ENCODE assay signal across 14 cellular contexts in genomic region chr13:99555149-99555548, GRCh38. TPM values are rescaled to one million over a fixed set of nuclear protein-coding genes. Genes with fewer than 3 reads are reported as not detected.
DNase-seq lines count a peak whose midpoint lies in the region; ATAC-seq, FAIRE-seq and TF ChIP-seq lines count a peak whose summit lies in the region.
"Had no signal": no experiment of that assay in that cellular context is flagged by ENCODE, and none has a peak within 500 bp of the region (broad histone marks: within the 10 kb centered on the region; RNA-seq: fewer than 3 reads in every experiment).

No MANE protein-coding gene starts in this region.

- peaks cover 93% of the 10 kb centered on the region for H3K36me3 Mint-ChIP-seq in activated T-cell treated with anti-CD3 and anti-CD28 coated beads, Interleukin-2, amount 50 U/mL, for 24 hours (ENCODE audit: low read depth)
- H3K36me3 Mint-ChIP-seq in astrocyte (ENCODE audit: low read depth, unreplicated experiment) = peaks cover 19% of the 10 kb centered on the region

- 94% methylated on average over 5 of the region's 5 CpGs for WGBS in smooth muscle cell (ENCODE audit: low lambda C conversion rate)

- H3K27me3 Mint-ChIP-seq in activated T-cell treated with anti-CD3 and anti-CD28 coated beads, Interleukin-2, amount 50 U/mL, for 24 hours = no peaks in the 10 kb centered on the region
- no peaks in the 10 kb centered on the region for H3K27me3 Mint-ChIP-seq in astrocyte (ENCODE audit: low read depth, unreplicated experiment)

- no peak overlapping the region for H3K4me2 ChIP-seq in astrocyte (ENCODE audit: low read length)
- H3K4me2 ChIP-seq in smooth muscle cell = no peak overlapping the region
- H3K4me2 ChIP-seq: BLaER1, GM23338 had no signal

- H3K27ac Mint-ChIP-seq in activated T-cell treated with anti-CD3 and anti-CD28 coated beads, Interleukin-2, amount 50 U/mL, for 24 hours = peak overlapping the region; percentile 55
- H3K27ac Mint-ChIP-seq in astrocyte (ENCODE audit: unreplicated experiment) = no peak overlapping the region
- H3K27ac Mint-ChIP-seq: GM23338, H9 had no signal

- H2AFZ ChIP-seq in astrocyte (ENCODE audit: low read depth, low read length) (no peak overlapping the region), smooth muscle cell (ENCODE audit: low read depth) (no peak overlapping the region)
- H2AFZ ChIP-seq: GM23338 had no signal

- no peak overlapping the region for H3K27ac ChIP-seq in astrocyte (ENCODE audit: low read depth, low read length)
- peak overlapping the region; percentile 39 for H3K27ac ChIP-seq in smooth muscle cell (ENCODE audit: low read depth)
- H3K27ac ChIP-seq in vagina = no peak overlapping the region
- H3K27ac ChIP-seq: 22Rv1, BLaER1 had no signal

- H3K9ac ChIP-seq in astrocyte (ENCODE audit: low read length) = no peak overlapping the region
- no peak overlapping the region for H3K9ac ChIP-seq in smooth muscle cell (ENCODE audit: low read depth)
- H3K9ac ChIP-seq: BLaER1 had no signal

- no peak for ATAC-seq in HG03378 (IDR thresholded peaks at IDR 0.05; ENCODE audit: unreplicated experiment)
- ATAC-seq: GM23338 had no signal

- DNase-seq in activated T-cell treated with anti-CD3 and anti-CD28 coated beads, Interleukin-2, amount 50 U/mL, for 24 hours = no peak
- DNase-seq in activated T-cell treated with anti-CD3 and anti-CD28 coated beads, Interleukin-2, amount 50 U/mL, for 1 hour = no peak
- DNase-seq in GM12892 (ENCODE audit: insufficient read length) (no peak), astrocyte (ENCODE audit: low read depth) (no peak), smooth muscle cell (lab: John Stamatoyannopoulos, UW; ENCODE audit: unreplicated experiment) (no peak), NCI-H146 treated with DMSO at 0.1 percent for 48 hours (lab: John Stamatoyannopoulos, UW; ENCODE audit: unreplicated experiment) (no peak), vagina (ENCODE audit: extremely low spot score in 2 of 2) (no peak)
- DNase-seq: DMS79 treated with DMSO at 0.1 percent for 48 hours, EL, H9 had no signal

- H3K79me2 ChIP-seq in astrocyte (ENCODE audit: insufficient read depth, low read length) (no peaks in the 10 kb centered on the region), smooth muscle cell (ENCODE audit: low read depth) (peaks cover under 1% of the 10 kb centered on the region)

- H4K20me1 ChIP-seq in astrocyte (ENCODE audit: insufficient read depth, low read length) (peaks cover 10% of the 10 kb centered on the region), smooth muscle cell (ENCODE audit: low read depth) (peaks cover 20% of the 10 kb centered on the region)
- H4K20me1 ChIP-seq: BLaER1 had no signal

- TF ChIP-seq POLR2A in GM12892 (IDR thresholded peaks at IDR 0.05; ENCODE audit: low read depth, low read length) (no peak), vagina (IDR thresholded peaks at IDR 0.05) (no peak)

- H3F3A ChIP-seq in smooth muscle cell (ENCODE audit: low read depth) = peaks cover 4% of the 10 kb centered on the region

- intact Hi-C loops in vagina (cut with DNase I) = no loop called here

- H3K4me1 ChIP-seq in astrocyte (ENCODE audit: insufficient read depth, low read length) = no peaks in the 10 kb centered on the region
- no peaks in the 10 kb centered on the region for H3K4me1 ChIP-seq in smooth muscle cell (ENCODE audit: low read depth)
- no peaks in the 10 kb centered on the region for H3K4me1 ChIP-seq in vagina
- H3K4me1 ChIP-seq: BLaER1 had no signal

- H3K4me3 ChIP-seq in astrocyte (ENCODE audit: insufficient read depth, low read depth, low read length) = no peak overlapping the region
- H3K4me3 ChIP-seq in smooth muscle cell = no peak overlapping the region
- H3K4me3 ChIP-seq in vagina = no peak overlapping the region
- H3K4me3 ChIP-seq: BLaER1, GM23338 had no signal

- H3K9me3 Mint-ChIP-seq in activated T-cell treated with anti-CD3 and anti-CD28 coated beads, Interleukin-2, amount 50 U/mL, for 24 hours = no peaks in the 10 kb centered on the region
- no peaks in the 10 kb centered on the region for H3K9me3 Mint-ChIP-seq in astrocyte (ENCODE audit: unreplicated experiment)
- H3K9me3 Mint-ChIP-seq: GM23338, H9 had no signal

- no peak overlapping the region for H3K4me3 Mint-ChIP-seq in activated T-cell treated with anti-CD3 and anti-CD28 coated beads, Interleukin-2, amount 50 U/mL, for 24 hours
- no peak overlapping the region for H3K4me3 Mint-ChIP-seq in astrocyte (ENCODE audit: unreplicated experiment)
- H3K4me3 Mint-ChIP-seq: GM23338, H9 had no signal

- TF ChIP-seq CTCF in astrocyte (IDR thresholded peaks at IDR 0.05; ENCODE audit: insufficient read depth, low read depth, low read length) = no peak
- no peak for TF ChIP-seq CTCF in smooth muscle cell (IDR thresholded peaks at IDR 0.05; ENCODE audit: borderline replicate concordance, insufficient read depth, poor library complexity, severe bottlenecking)
- no peak for TF ChIP-seq CTCF in vagina (IDR thresholded peaks at IDR 0.05)

- H3K27me3 ChIP-seq in astrocyte (ENCODE audit: insufficient read depth, low read length) = no peaks in the 10 kb centered on the region
- no peaks in the 10 kb centered on the region for H3K27me3 ChIP-seq in smooth muscle cell (ENCODE audit: low read depth)
- no peaks in the 10 kb centered on the region for H3K27me3 ChIP-seq in vagina
- H3K27me3 ChIP-seq: BLaER1 had no signal

- H3K9me3 ChIP-seq in astrocyte (ENCODE audit: insufficient read depth, low read depth, low read length) (no peaks in the 10 kb centered on the region), smooth muscle cell (replicated peaks; ENCODE audit: low read depth) (no peaks in the 10 kb centered on the region), vagina (no peaks in the 10 kb centered on the region)
- H3K9me3 ChIP-seq: BLaER1 had no signal

- H3K36me3 ChIP-seq in astrocyte (ENCODE audit: insufficient read depth, low read length) (peaks cover 39% of the 10 kb centered on the region), smooth muscle cell (ENCODE audit: low read depth) (peaks cover 27% of the 10 kb centered on the region), vagina (peaks cover 0 to 58% of the 10 kb centered on the region in 2 donors)

- FAIRE-seq in GM12892 (lab: Jason Lieb, UNC) = peak; percentile 76
- FAIRE-seq in astrocyte (lab: Jason Lieb, UNC) = peak; percentile 26

- H3K4me1 Mint-ChIP-seq in activated T-cell treated with anti-CD3 and anti-CD28 coated beads, Interleukin-2, amount 50 U/mL, for 24 hours (ENCODE audit: low read depth) = peaks cover 16% of the 10 kb centered on the region
- H3K4me1 Mint-ChIP-seq in astrocyte (ENCODE audit: low read depth, unreplicated experiment) = peaks cover 2% of the 10 kb centered on the region
- H3K4me1 Mint-ChIP-seq: GM23338 had no signal

RNA-seq across cellular contexts. Expression of gene CLYBL, which starts 51.3 kb away (rescaled TPM):
- polyA plus RNA-seq in GM12892 (2012; ENCODE audit: missing spikeins) = 8.2 TPM
- total RNA-seq in astrocyte (3.2 and 3.6 TPM in 2 replicates), smooth muscle cell (4.3 and 12.5 TPM in 2 replicates), vagina (8.8 TPM)
- 5.8 and 8.1 TPM in 2 replicates for polyA plus RNA-seq in smooth muscle cell

RNA-seq across cellular contexts. Expression of gene TM9SF2, which starts 53.9 kb away (rescaled TPM):
- 39.2 TPM for polyA plus RNA-seq in GM12892 (2012; ENCODE audit: missing spikeins)
- total RNA-seq in astrocyte (118 and 132 TPM in 2 replicates), smooth muscle cell (272 and 332 TPM in 2 replicates), vagina (59.2 TPM)
- polyA plus RNA-seq in smooth muscle cell = 170 and 195 TPM in 2 replicates
